32 cellular contexts compared by ENCODE assay signal in the genomic region with DNA sequence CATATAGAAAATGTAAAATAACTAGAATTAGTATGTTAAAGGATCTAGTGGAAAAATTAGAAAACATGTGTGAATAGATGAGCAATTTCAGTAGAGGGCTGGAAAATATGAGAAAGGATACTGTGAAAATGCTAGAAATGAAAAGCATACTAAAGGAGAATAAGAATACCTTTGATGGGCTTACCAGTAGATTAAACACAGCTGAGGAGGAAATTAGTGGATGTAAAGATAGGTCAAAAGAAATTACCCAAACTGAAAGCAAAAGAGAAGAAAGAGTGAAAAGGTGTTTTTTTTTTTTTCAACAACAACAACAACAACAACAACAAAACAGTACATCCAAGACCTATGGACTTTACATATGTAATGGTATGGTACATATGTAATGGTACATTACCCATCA.
"Had no signal": no experiment of that assay in that cellular context is flagged by ENCODE, and none has a peak within 500 bp of the region (broad histone marks: within the 10 kb centered on the region; RNA-seq: fewer than 3 reads in every experiment).

No MANE protein-coding gene starts in this region.

- H3K27ac ChIP-seq: ovary, parathyroid adenoma, psoas muscle, skin epidermis, spleen, suprapubic skin, testis, tibial artery, transverse colon, upper lobe of right lung, uterus had no signal

- H2AFZ ChIP-seq: parathyroid adenoma had no signal

- H3K9ac ChIP-seq: parathyroid adenoma had no signal

- ATAC-seq: naive thymus-derived CD8-positive, alpha-beta T cell; natural killer cell treated with Interleukin-12 subunit alpha and Interleukin-12 subunit beta and Interleukin-15 and Interleukin-18, amount 100 ng/mL, for 72 hours; psoas muscle; right cardiac atrium; sciatic nerve; stimulated activated memory B cell treated with anti-CD40 and anti-IgM and Interleukin-4, amounts not matched to agents 10 μg/mL and 1 μg/mL and 100 μg/mL, for 72 hours; stimulated activated naive CD8-positive, alpha-beta T cell treated with anti-CD3 and anti-CD28 coated beads, Interleukin-15, amount 100 ng/mL, for 72 hours; stimulated activated naive CD8-positive, alpha-beta T cell treated with anti-CD3 and anti-CD28 coated beads, Interleukin-15, Interleukin-2, amounts not matched to agents 100 U/mL and 50 U/mL, for 24 hours; upper lobe of right lung had no signal

- H3K36me3 Mint-ChIP-seq: type B pancreatic cell had no signal

- H3K4me1 ChIP-seq: parathyroid adenoma, psoas muscle, tibial artery, uterus had no signal

- H3K79me2 ChIP-seq: parathyroid adenoma had no signal

- H3K9me3 ChIP-seq: ovary, psoas muscle, suprapubic skin, testis, tibial artery, transverse colon, upper lobe of right lung, uterus had no signal

- H3K27ac Mint-ChIP-seq: natural killer cell treated with Interleukin-12 subunit alpha and Interleukin-12 subunit beta and Interleukin-15 and Interleukin-18, amount 100 ng/mL, for 72 hours; nephron progenitor cell; progenitor cell of endocrine pancreas; stimulated activated memory B cell treated with anti-CD40 and anti-IgM and Interleukin-4, amounts not matched to agents 10 μg/mL and 1 μg/mL and 100 μg/mL, for 72 hours; type B pancreatic cell had no signal

- H3K4me1 Mint-ChIP-seq: nephron progenitor cell had no signal

- H3K4me3 ChIP-seq: ovary, psoas muscle, skin epidermis, smooth muscle cell, spleen, suprapubic skin, testis, tibial artery, transverse colon, upper lobe of right lung, uterus had no signal

- H3K4me3 Mint-ChIP-seq: naive thymus-derived CD8-positive, alpha-beta T cell; natural killer cell treated with Interleukin-12 subunit alpha and Interleukin-12 subunit beta and Interleukin-15 and Interleukin-18, amount 100 ng/mL, for 72 hours; nephron progenitor cell; neural crest cell; stimulated activated memory B cell treated with anti-CD40 and anti-IgM and Interleukin-4, amounts not matched to agents 10 μg/mL and 1 μg/mL and 100 μg/mL, for 72 hours; stimulated activated naive CD8-positive, alpha-beta T cell treated with anti-CD3 and anti-CD28 coated beads, Interleukin-15, amount 100 ng/mL, for 72 hours; type B pancreatic cell had no signal

- H3K27me3 ChIP-seq: ovary, suprapubic skin, testis, tibial artery, transverse colon, upper lobe of right lung, uterus had no signal

- DNase-seq: naive thymus-derived CD8-positive, alpha-beta T cell; nephron progenitor cell; occipital lobe; ovary; posterior cingulate gyrus; psoas muscle; right cardiac atrium; spleen; stimulated activated CD4-positive, alpha-beta T cell treated with anti-CD3 and anti-CD28 coated beads, Interleukin-12 subunit alpha, Interleukin-12 subunit beta, amount 100 ng/mL, for 4 hours; stimulated activated CD4-positive, alpha-beta T cell treated with anti-CD3 and anti-CD28 coated beads, Interleukin-1b, Interleukin-23, amount 100 ng/mL, for 48 hours; stimulated activated CD4-positive, alpha-beta T cell treated with anti-CD3 and anti-CD28 coated beads, Interleukin-4, amount 100 ng/mL, for 1 hour; stimulated activated CD4-positive, alpha-beta T cell treated with anti-CD3 and anti-CD28 coated beads, Interleukin-4, amount 100 ng/mL, for 4 hours; stimulated activated CD8-positive, alpha-beta memory T cell treated with anti-CD3 and anti-CD28 coated beads, Interleukin-4, amount 100 ng/mL, for 48 hours; stimulated activated naive CD4-positive, alpha-beta T cell; stimulated activated naive CD8-positive, alpha-beta T cell treated with anti-CD3 and anti-CD28 coated beads, Interleukin-15, amount 100 ng/mL, for 72 hours; stimulated activated naive CD8-positive, alpha-beta T cell treated with anti-CD3 and anti-CD28 coated beads, Interleukin-15, Interleukin-2, amounts not matched to agents 100 U/mL and 50 U/mL, for 24 hours; substantia nigra; testis; tibial artery; transverse colon; upper lobe of right lung; uterus had no signal

- H3K4me2 ChIP-seq: smooth muscle cell had no signal

- H3K36me3 ChIP-seq: ovary, spleen, suprapubic skin, tibial artery, transverse colon, upper lobe of right lung, uterus had no signal

- H3K27me3 Mint-ChIP-seq: progenitor cell of endocrine pancreas had no signal
